In the genomic region with DNA sequence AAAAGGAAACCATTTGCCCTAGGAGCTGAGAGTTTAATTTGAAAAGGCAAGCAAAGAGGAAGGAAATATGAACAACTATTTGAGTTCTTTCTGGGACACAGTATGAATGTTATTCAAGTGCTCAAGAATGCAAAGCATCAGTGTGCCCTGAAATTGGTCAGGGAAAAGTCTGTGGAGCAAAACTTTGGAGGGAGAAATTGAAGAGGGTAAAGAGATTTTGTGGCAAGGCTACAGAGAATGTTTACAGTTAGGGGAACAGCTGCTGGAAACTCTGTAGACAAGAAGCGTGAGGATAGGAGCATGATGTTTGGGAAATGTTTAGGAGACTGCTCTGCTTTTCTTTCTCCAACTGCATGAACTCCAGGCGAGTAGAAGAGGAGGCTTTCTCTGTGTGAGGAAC, we compare ENCODE assay signal across 15 cellular contexts.
A peak's percentile ranks its signal among the peaks of the same experiment; 100 is the strongest.
DNase-seq lines count a peak whose midpoint lies in the region; ATAC-seq and TF ChIP-seq lines count a peak whose summit lies in the region.
"Had no signal": no experiment of that assay in that cellular context is flagged by ENCODE, and none has a peak within 500 bp of the region (broad histone marks: within the 10 kb centered on the region; RNA-seq: fewer than 3 reads in every experiment).

No MANE protein-coding gene starts in this region.

- H3K27me3 Mint-ChIP-seq in T-helper 1 cell treated with Interleukin-12 subunit alpha and Interleukin-12 subunit beta and Interleukin-4 antibody, amounts not matched to agents 30 μg/mL and 1 μg/mL, for 36 hours (ENCODE audit: low read depth), result no peaks in the 10 kb centered on the region
- H3K27me3 Mint-ChIP-seq in GM23338 (ENCODE audit: insufficient read depth, low read depth, poor library complexity), result no peaks in the 10 kb centered on the region
- no peaks in the 10 kb centered on the region for H3K27me3 Mint-ChIP-seq in activated naive CD8-positive, alpha-beta T cell treated with anti-CD3 and anti-CD28 coated beads, Interleukin-2, amount 10 ng/mL, durations not matched to agents 7 days and 5 days
- no peaks in the 10 kb centered on the region for H3K27me3 Mint-ChIP-seq in naive thymus-derived CD8-positive, alpha-beta T cell

- H3K27me3 ChIP-seq in GM23338 (ENCODE audit: insufficient read depth), result no peaks in the 10 kb centered on the region
- H3K27me3 ChIP-seq: ascending aorta had no signal

- ATAC-seq in GM23338 (no peak), GM18511 (IDR thresholded peaks at IDR 0.05; ENCODE audit: unreplicated experiment) (no peak)
- ATAC-seq in activated naive CD8-positive, alpha-beta T cell treated with anti-CD3 and anti-CD28 coated beads, Interleukin-2, amount 10 ng/mL, durations not matched to agents 7 days and 5 days (ENCODE audit: low read depth), result no peak
- ATAC-seq in naive thymus-derived CD8-positive, alpha-beta T cell, result no peak

- H3K4me3 ChIP-seq in GM23338, result no peak overlapping the region
- H3K4me3 ChIP-seq: ascending aorta had no signal

- H3K27ac ChIP-seq in GM23338 (ENCODE audit: low read depth), result no peak overlapping the region
- H3K27ac ChIP-seq: 22Rv1, ascending aorta, HL-60 had no signal

- H3K79me2 ChIP-seq in GM23338 (replicated peaks; ENCODE audit: insufficient read depth), result no peaks in the 10 kb centered on the region

- no peak for DNase-seq in T-helper 1 cell
- no peak for DNase-seq in GM23338 (ENCODE audit: low spot score)
- DNase-seq in activated naive CD8-positive, alpha-beta T cell treated with anti-CD3 and anti-CD28 coated beads, Interleukin-2, amount 10 ng/mL, durations not matched to agents 7 days and 5 days, result no peak
- DNase-seq in naive thymus-derived CD8-positive, alpha-beta T cell, result no peak
- no peak for DNase-seq in GM19238 (ENCODE audit: insufficient read length, low spot score)
- DNase-seq in glomerular visceral epithelial cell (ENCODE audit: extremely low spot score), result no peak
- DNase-seq: effector CD4-positive, alpha-beta T cell; NCI-H2171 treated with DMSO at 0.1 percent for 48 hours; trophoblast cell had no signal

- H3K9me2 ChIP-seq in GM23338 (ENCODE audit: insufficient read depth), result no peaks in the 10 kb centered on the region

- H3K4me1 Mint-ChIP-seq in T-helper 1 cell treated with Interleukin-12 subunit alpha and Interleukin-12 subunit beta and Interleukin-4 antibody, amounts not matched to agents 30 μg/mL and 1 μg/mL, for 36 hours (ENCODE audit: low read depth), result peaks cover 55% of the 10 kb centered on the region
- peaks cover 5% of the 10 kb centered on the region; the same call in 1 of the 3 replicates for H3K4me1 Mint-ChIP-seq in GM23338
- H3K4me1 Mint-ChIP-seq in activated naive CD8-positive, alpha-beta T cell treated with anti-CD3 and anti-CD28 coated beads, Interleukin-2, amount 10 ng/mL, durations not matched to agents 7 days and 5 days, result peaks cover 46% of the 10 kb centered on the region
- H3K4me1 Mint-ChIP-seq in naive thymus-derived CD8-positive, alpha-beta T cell, result peaks cover 37 to 74% (median 71%) of the 10 kb centered on the region in 4 donors
- H3K4me1 Mint-ChIP-seq: neural crest cell had no signal

- peak overlapping the region; percentile 69 for H3K27ac Mint-ChIP-seq in T-helper 1 cell treated with Interleukin-12 subunit alpha and Interleukin-12 subunit beta and Interleukin-4 antibody, amounts not matched to agents 30 μg/mL and 1 μg/mL, for 36 hours
- no peak overlapping the region for H3K27ac Mint-ChIP-seq in GM23338
- peak overlapping the region; percentile 42 for H3K27ac Mint-ChIP-seq in activated naive CD8-positive, alpha-beta T cell treated with anti-CD3 and anti-CD28 coated beads, Interleukin-2, amount 10 ng/mL, durations not matched to agents 7 days and 5 days
- H3K27ac Mint-ChIP-seq in naive thymus-derived CD8-positive, alpha-beta T cell, result peak overlapping the region; percentile 91 to 97 (median 96)

- no peaks in the 10 kb centered on the region for H4K20me1 ChIP-seq in GM23338 (replicated peaks; ENCODE audit: insufficient read depth)

- no peak for TF ChIP-seq CTCF in GM23338 (conservative IDR thresholded peaks at IDR 0.05; ENCODE audit: low read depth in 2 of 2)

- H3K4me3 Mint-ChIP-seq in T-helper 1 cell treated with Interleukin-12 subunit alpha and Interleukin-12 subunit beta and Interleukin-4 antibody, amounts not matched to agents 30 μg/mL and 1 μg/mL, for 36 hours, result peak overlapping the region; percentile 51
- no peak overlapping the region for H3K4me3 Mint-ChIP-seq in GM23338
- H3K4me3 Mint-ChIP-seq in activated naive CD8-positive, alpha-beta T cell treated with anti-CD3 and anti-CD28 coated beads, Interleukin-2, amount 10 ng/mL, durations not matched to agents 7 days and 5 days, result peak overlapping the region; percentile 48
- H3K4me3 Mint-ChIP-seq in naive thymus-derived CD8-positive, alpha-beta T cell, result peak overlapping the region; percentile 58 to 92 (median 77)
- H3K4me3 Mint-ChIP-seq: neural crest cell had no signal

- H3K4me2 ChIP-seq in GM23338, result no peak overlapping the region

- no peaks in the 10 kb centered on the region for H3K36me3 Mint-ChIP-seq in T-helper 1 cell treated with Interleukin-12 subunit alpha and Interleukin-12 subunit beta and Interleukin-4 antibody, amounts not matched to agents 30 μg/mL and 1 μg/mL, for 36 hours (ENCODE audit: low read depth)
- no peaks in the 10 kb centered on the region for H3K36me3 Mint-ChIP-seq in GM23338 (ENCODE audit: low read depth)
- no peaks in the 10 kb centered on the region for H3K36me3 Mint-ChIP-seq in activated naive CD8-positive, alpha-beta T cell treated with anti-CD3 and anti-CD28 coated beads, Interleukin-2, amount 10 ng/mL, durations not matched to agents 7 days and 5 days
- no peaks in the 10 kb centered on the region for H3K36me3 Mint-ChIP-seq in naive thymus-derived CD8-positive, alpha-beta T cell

- POLR2A ChIA-PET in activated naive CD8-positive, alpha-beta T cell treated with anti-CD3 and anti-CD28 coated beads, Interleukin-2, amount 10 ng/mL, durations not matched to agents 7 days and 5 days (lab: Charles Lee), result interaction anchor here (1.5 to 1.6 kb wide), 2 partner anchors 30 to 143 kb away, joined by 4 read pairs; no protein-coding TSS in a partner anchor
- POLR2A ChIA-PET in naive thymus-derived CD8-positive, alpha-beta T cell (lab: Charles Lee), result interaction anchor here (1.0 to 17.3 kb wide), 16 partner anchors 9 to 122 kb away, joined by 3 to 431 read pairs (median 8); partner anchors contain the start of gene IL7R

- H3K9me3 Mint-ChIP-seq in T-helper 1 cell treated with Interleukin-12 subunit alpha and Interleukin-12 subunit beta and Interleukin-4 antibody, amounts not matched to agents 30 μg/mL and 1 μg/mL, for 36 hours, result no peaks in the 10 kb centered on the region
- no peaks in the 10 kb centered on the region for H3K9me3 Mint-ChIP-seq in GM23338
- H3K9me3 Mint-ChIP-seq in activated naive CD8-positive, alpha-beta T cell treated with anti-CD3 and anti-CD28 coated beads, Interleukin-2, amount 10 ng/mL, durations not matched to agents 7 days and 5 days, result no peaks in the 10 kb centered on the region
- no peaks in the 10 kb centered on the region for H3K9me3 Mint-ChIP-seq in naive thymus-derived CD8-positive, alpha-beta T cell
- H3K9me3 Mint-ChIP-seq: neural crest cell had no signal

- peak overlapping the region; percentile 81; the same call in 1 of the 2 replicates for H2AFZ ChIP-seq in GM23338

- H3K4me1 ChIP-seq in GM23338 (ENCODE audit: insufficient read depth), result no peaks in the 10 kb centered on the region
- H3K4me1 ChIP-seq: ascending aorta had no signal

- H3F3A ChIP-seq in GM23338 (replicated peaks; ENCODE audit: low read depth), result no peaks in the 10 kb centered on the region

- no peaks in the 10 kb centered on the region for H3K36me3 ChIP-seq in GM23338 (ENCODE audit: insufficient read depth)
- H3K36me3 ChIP-seq: ascending aorta had no signal

TF ChIP-seq in GM23338, 12 proteins besides CTCF, POLR2A, EP300 and RAD21:
- TF ChIP-seq STAT1 (IDR thresholded peaks at IDR 0.05; ENCODE audit: unreplicated experiment), result no peak
- no peak for TF ChIP-seq JUNB (IDR thresholded peaks at IDR 0.05; ENCODE audit: unreplicated experiment)
- no peak for TF ChIP-seq REST (IDR thresholded peaks at IDR 0.05; ENCODE audit: unreplicated experiment)
- no peak for TF ChIP-seq ZNF114 (CRISPR knock-in tag; IDR thresholded peaks at IDR 0.05)
- no peak for TF ChIP-seq NANOG (IDR thresholded peaks at IDR 0.05; ENCODE audit: borderline replicate concordance)
- TF ChIP-seq, protein P1, sequence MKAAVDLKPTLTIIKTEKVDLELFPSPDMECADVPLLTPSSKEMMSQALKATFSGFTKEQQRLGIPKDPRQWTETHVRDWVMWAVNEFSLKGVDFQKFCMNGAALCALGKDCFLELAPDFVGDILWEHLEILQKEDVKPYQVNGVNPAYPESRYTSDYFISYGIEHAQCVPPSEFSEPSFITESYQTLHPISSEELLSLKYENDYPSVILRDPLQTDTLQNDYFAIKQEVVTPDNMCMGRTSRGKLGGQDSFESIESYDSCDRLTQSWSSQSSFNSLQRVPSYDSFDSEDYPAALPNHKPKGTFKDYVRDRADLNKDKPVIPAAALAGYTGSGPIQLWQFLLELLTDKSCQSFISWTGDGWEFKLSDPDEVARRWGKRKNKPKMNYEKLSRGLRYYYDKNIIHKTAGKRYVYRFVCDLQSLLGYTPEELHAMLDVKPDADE (IDR thresholded peaks at IDR 0.05), result no peak
- no peak for TF ChIP-seq CREB1 (CRISPR knock-in tag; IDR thresholded peaks at IDR 0.05; ENCODE audit: low read depth)
TF ChIP-seq in GM23338: peak in this region for 0.
